19 cellular contexts compared by ENCODE assay signal in the genomic region with DNA sequence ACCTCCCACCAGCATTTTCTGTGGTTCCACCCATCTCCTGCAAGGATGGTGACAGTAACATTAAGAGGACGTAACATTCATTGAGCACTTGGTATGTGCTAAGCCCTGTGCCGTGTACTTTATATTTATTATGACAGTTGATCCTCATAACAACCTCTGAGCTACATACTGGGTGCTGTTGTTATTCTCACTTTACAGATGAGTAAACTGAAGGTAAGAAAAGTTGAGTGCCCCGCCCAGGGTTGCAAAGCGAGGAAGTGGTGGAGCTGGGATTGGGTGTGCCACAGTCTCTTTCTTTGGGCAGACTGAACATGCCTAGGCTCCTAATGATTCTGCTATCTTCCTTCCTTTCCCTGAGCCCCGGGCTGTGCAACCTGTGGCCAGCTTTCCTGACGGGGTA.
DNase-seq lines count a peak whose midpoint lies in the region; ATAC-seq and TF ChIP-seq lines count a peak whose summit lies in the region.
"Had no signal": no experiment of that assay in that cellular context is flagged by ENCODE, and none has a peak within 500 bp of the region (broad histone marks: within the 10 kb centered on the region; RNA-seq: fewer than 3 reads in every experiment).

No MANE protein-coding gene starts in this region.

- ATAC-seq in T-helper 17 cell = peak; percentile 46
- ATAC-seq: heart left ventricle had no signal

- H3K36me3 ChIP-seq in stomach (no peaks in the 10 kb centered on the region), testis (ENCODE audit: low read depth, missing control alignments) (no peaks in the 10 kb centered on the region)
- H3K36me3 ChIP-seq: esophagus muscularis mucosa, heart left ventricle, neural progenitor cell had no signal

- no peaks in the 10 kb centered on the region for H3K9me3 ChIP-seq in T-helper 17 cell (ENCODE audit: control insufficient read depth, low read length, poor library complexity, severe bottlenecking)
- H3K9me3 ChIP-seq in stomach = peaks cover 0 to 7% (median 0%) of the 10 kb centered on the region in 4 donors
- H3K9me3 ChIP-seq in testis = no peaks in the 10 kb centered on the region
- H3K9me3 ChIP-seq: esophagus muscularis mucosa had no signal

- H3K4me1 ChIP-seq in stomach (peaks cover 0 to 33% (median 2%) of the 10 kb centered on the region in 4 donors), testis (peaks cover 6% of the 10 kb centered on the region)
- H3K4me1 ChIP-seq: neural progenitor cell had no signal

- WGBS in stomach, 5 donors = 60 to 75% (median 74%) methylated on average over 6 of the region's 6 CpGs
- WGBS in testis, 2 donors = 84 to 90% methylated on average over 6 of the region's 6 CpGs

- TF ChIP-seq POLR2A in stomach (IDR thresholded peaks at IDR 0.05) (no peak), testis (IDR thresholded peaks at IDR 0.05) (no peak)

- H3K27me3 ChIP-seq in stomach (no peaks in the 10 kb centered on the region), testis (no peaks in the 10 kb centered on the region)
- H3K27me3 ChIP-seq: esophagus muscularis mucosa, heart left ventricle, neural progenitor cell had no signal

- no peaks in the 10 kb centered on the region for H3K9me3 Mint-ChIP-seq in endothelial cell (ENCODE audit: unreplicated experiment)

- no peak for TF ChIP-seq EP300 in stomach (IDR thresholded peaks at IDR 0.05)

- no peaks in the 10 kb centered on the region for H3K27me3 Mint-ChIP-seq in T-helper 17 cell
- H3K27me3 Mint-ChIP-seq in endothelial cell (ENCODE audit: unreplicated experiment) = peaks cover 17% of the 10 kb centered on the region

- H3K4me3 Mint-ChIP-seq in T-helper 17 cell (peak overlapping the region; percentile 67), endothelial cell (ENCODE audit: unreplicated experiment) (no peak overlapping the region)
- H3K4me3 Mint-ChIP-seq: neural progenitor cell had no signal

- H3K4me3 ChIP-seq in stomach = no peak overlapping the region
- H3K4me3 ChIP-seq in testis = no peak overlapping the region
- H3K4me3 ChIP-seq: esophagus muscularis mucosa, heart left ventricle, neural progenitor cell had no signal

- H3K4me1 Mint-ChIP-seq in T-helper 17 cell = peaks cover 31% of the 10 kb centered on the region
- peaks cover 32% of the 10 kb centered on the region for H3K4me1 Mint-ChIP-seq in endothelial cell (ENCODE audit: unreplicated experiment)

- H3K27ac Mint-ChIP-seq in T-helper 17 cell = peak overlapping the region; percentile 81
- H3K27ac Mint-ChIP-seq in endothelial cell (ENCODE audit: unreplicated experiment) = peak overlapping the region; percentile 76
- H3K27ac Mint-ChIP-seq: neural progenitor cell had no signal

- intact Hi-C loops in stomach (cut with DNase I; ENCODE audit: low total_unique reads) (no loop called here), testis (cut with DNase I; ENCODE audit: low total_unique reads) (no loop called here)

- no peak for TF ChIP-seq CTCF in endothelial cell (IDR thresholded peaks at IDR 0.05; ENCODE audit: unreplicated experiment)
- TF ChIP-seq CTCF in stomach (IDR thresholded peaks at IDR 0.05) = no peak
- no peak for TF ChIP-seq CTCF in testis (IDR thresholded peaks at IDR 0.05)

- H3K36me3 Mint-ChIP-seq in T-helper 17 cell (ENCODE audit: low read depth) (no peaks in the 10 kb centered on the region), endothelial cell (ENCODE audit: low read depth, unreplicated experiment) (peaks cover 12% of the 10 kb centered on the region)
- H3K36me3 Mint-ChIP-seq: neural progenitor cell had no signal

- no peak overlapping the region for H3K27ac ChIP-seq in stomach
- no peak overlapping the region for H3K27ac ChIP-seq in testis
- H3K27ac ChIP-seq: neural progenitor cell had no signal

- DNase-seq in activated naive CD4-positive, alpha-beta T cell treated with Interleukin-2 at 50 U/mL for 16 hours = peak; percentile 44
- no peak for DNase-seq in activated naive CD4-positive, alpha-beta T cell (lab: John Stamatoyannopoulos, UW)
- DNase-seq in T-helper 17 cell = no peak
- no peak for DNase-seq in endothelial cell (ENCODE audit: low spot score)
- peak; percentile 34 for DNase-seq in stomach
- DNase-seq in NCI-H2227 treated with DMSO at 0.1 percent for 48 hours (lab: John Stamatoyannopoulos, UW) = no peak
- DNase-seq in SW 1271 (lab: John Stamatoyannopoulos, UW) = no peak
- DNase-seq in testis = no peak
- DNase-seq: amygdala; heart left ventricle; Kasumi-1; mesenchymal stem cell; NCI-H1417; NCI-H226; SHP77 treated with DMSO at 0.1 percent for 48 hours; stimulated activated CD4-positive, alpha-beta T cell treated with anti-CD3 and anti-CD28 coated beads, Interleukin-4, amount 100 ng/mL, for 1 hour; T1000 had no signal

Comparison
In these comparisons a context has a peak if more than half of its experiments do, and no peak if none do; other contexts are left out.
1. DNase-seq: peak in activated naive CD4-positive, alpha-beta T cell treated with Interleukin-2 at 50 U/mL for 16 hours (single experiment) and stomach (single experiment); none in activated naive CD4-positive, alpha-beta T cell (0 of 4), T-helper 17 cell (0 of 3), endothelial cell (single experiment), NCI-H2227 treated with DMSO at 0.1 percent for 48 hours (single experiment), SW 1271 (0 of 2) and testis (single experiment).